In the genomic region with DNA sequence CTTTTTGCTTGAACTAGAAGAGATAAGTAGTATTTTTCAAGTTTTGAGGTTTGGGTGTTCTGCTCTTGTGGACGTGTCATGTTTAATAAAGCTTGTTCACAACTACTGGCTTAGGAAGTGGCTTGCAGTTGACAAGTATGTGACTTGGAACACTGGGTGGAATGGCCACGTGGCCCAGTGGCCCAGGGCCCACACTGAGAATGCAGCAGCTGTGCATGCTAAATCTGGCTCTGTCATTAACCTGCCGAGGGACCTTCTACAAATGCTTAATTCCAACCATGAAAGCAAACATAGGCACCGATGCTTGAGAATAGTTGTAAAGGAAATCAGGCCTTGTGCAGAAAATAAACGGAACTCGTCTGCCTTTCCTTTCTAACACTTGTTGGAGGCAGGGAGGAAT, we compare ENCODE assay signal across 1 cellular context.
TF ChIP-seq lines count a peak whose summit lies in the region.

No MANE protein-coding gene starts in this region.

TF ChIP-seq in GM23338, 12 proteins besides CTCF, POLR2A, EP300 and RAD21 (continued from another document):
- TF ChIP-seq, protein P1, sequence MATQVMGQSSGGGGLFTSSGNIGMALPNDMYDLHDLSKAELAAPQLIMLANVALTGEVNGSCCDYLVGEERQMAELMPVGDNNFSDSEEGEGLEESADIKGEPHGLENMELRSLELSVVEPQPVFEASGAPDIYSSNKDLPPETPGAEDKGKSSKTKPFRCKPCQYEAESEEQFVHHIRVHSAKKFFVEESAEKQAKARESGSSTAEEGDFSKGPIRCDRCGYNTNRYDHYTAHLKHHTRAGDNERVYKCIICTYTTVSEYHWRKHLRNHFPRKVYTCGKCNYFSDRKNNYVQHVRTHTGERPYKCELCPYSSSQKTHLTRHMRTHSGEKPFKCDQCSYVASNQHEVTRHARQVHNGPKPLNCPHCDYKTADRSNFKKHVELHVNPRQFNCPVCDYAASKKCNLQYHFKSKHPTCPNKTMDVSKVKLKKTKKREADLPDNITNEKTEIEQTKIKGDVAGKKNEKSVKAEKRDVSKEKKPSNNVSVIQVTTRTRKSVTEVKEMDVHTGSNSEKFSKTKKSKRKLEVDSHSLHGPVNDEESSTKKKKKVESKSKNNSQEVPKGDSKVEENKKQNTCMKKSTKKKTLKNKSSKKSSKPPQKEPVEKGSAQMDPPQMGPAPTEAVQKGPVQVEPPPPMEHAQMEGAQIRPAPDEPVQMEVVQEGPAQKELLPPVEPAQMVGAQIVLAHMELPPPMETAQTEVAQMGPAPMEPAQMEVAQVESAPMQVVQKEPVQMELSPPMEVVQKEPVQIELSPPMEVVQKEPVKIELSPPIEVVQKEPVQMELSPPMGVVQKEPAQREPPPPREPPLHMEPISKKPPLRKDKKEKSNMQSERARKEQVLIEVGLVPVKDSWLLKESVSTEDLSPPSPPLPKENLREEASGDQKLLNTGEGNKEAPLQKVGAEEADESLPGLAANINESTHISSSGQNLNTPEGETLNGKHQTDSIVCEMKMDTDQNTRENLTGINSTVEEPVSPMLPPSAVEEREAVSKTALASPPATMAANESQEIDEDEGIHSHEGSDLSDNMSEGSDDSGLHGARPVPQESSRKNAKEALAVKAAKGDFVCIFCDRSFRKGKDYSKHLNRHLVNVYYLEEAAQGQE (IDR thresholded peaks at IDR 0.05; ENCODE audit: unreplicated experiment) = no peak
